18 cellular contexts compared by ENCODE assay signal in the genomic region with DNA sequence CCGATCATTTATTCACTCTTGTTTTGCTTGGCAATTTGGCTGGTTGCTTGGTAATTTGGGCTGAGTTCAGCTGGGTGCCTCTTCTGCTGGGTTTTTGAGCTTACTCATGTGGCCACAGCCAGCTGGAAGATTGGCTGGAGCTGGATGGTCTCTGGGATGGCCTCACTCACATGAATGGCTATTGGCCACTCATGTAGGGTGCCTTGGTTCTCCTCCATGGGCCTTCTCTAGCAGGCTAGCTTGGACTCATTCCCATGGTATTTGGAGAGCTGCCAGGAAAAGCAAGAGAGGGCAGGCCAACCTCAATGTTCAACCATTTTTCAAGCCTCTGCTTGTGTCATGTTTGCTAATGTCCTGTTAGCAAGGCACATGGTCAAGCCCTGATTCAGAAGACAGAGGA. TPM values are rescaled to one million over a fixed set of nuclear protein-coding genes. Genes with fewer than 3 reads are reported as not detected.
A peak's percentile ranks its signal among the peaks of the same experiment; 100 is the strongest.
DNase-seq lines count a peak whose midpoint lies in the region; ATAC-seq and TF ChIP-seq lines count a peak whose summit lies in the region.
"Had no signal": no experiment of that assay in that cellular context is flagged by ENCODE, and none has a peak within 500 bp of the region (broad histone marks: within the 10 kb centered on the region; RNA-seq: fewer than 3 reads in every experiment).

No MANE protein-coding gene starts in this region.

- ATAC-seq in activated CD8-positive, alpha-beta T cell treated with anti-CD3 and anti-CD28 coated beads for 36 hours = no peak
- no peak for ATAC-seq in activated CD8-positive, alpha-beta T cell treated with anti-CD3 and anti-CD28 coated beads, Interleukin-2, amount 10 ng/mL, durations not matched to agents 7 days and 5 days
- ATAC-seq in effector memory CD8-positive, alpha-beta T cell (replicated peaks) = no peak
- no peak for ATAC-seq in GM18498 (IDR thresholded peaks at IDR 0.05; ENCODE audit: unreplicated experiment)
- ATAC-seq in GM18870 (IDR thresholded peaks at IDR 0.05; ENCODE audit: unreplicated experiment) = no peak
- ATAC-seq: mucosa of descending colon had no signal

- DNase-seq in activated CD8-positive, alpha-beta T cell treated with anti-CD3 and anti-CD28 coated beads for 36 hours = no peak
- no peak for DNase-seq in activated CD8-positive, alpha-beta T cell treated with anti-CD3 and anti-CD28 coated beads, Interleukin-2, amount 10 ng/mL, durations not matched to agents 7 days and 5 days
- DNase-seq in NCI-H460 (ENCODE audit: extremely low read depth, low read depth) = peak; percentile 7
- no peak for DNase-seq in effector memory CD8-positive, alpha-beta T cell
- peak; percentile 11 for DNase-seq in posterior vena cava (ENCODE audit: low spot score)
- no peak for DNase-seq in SK-N-DZ (ENCODE audit: low spot score)
- DNase-seq: activated CD4-positive, alpha-beta T cell treated with anti-CD3 and anti-CD28 coated beads, Interleukin-2, amount 50 U/mL, for 48 hours; activated gamma-delta T cell treated with Interleukin-2 at 50 U/mL for 16 hours; GM23248; mucosa of descending colon; MV-4-11; NCI-H2227 treated with DMSO at 0.1 percent for 48 hours had no signal

- no peaks in the 10 kb centered on the region for H3K27me3 Mint-ChIP-seq in activated CD8-positive, alpha-beta T cell treated with anti-CD3 and anti-CD28 coated beads for 36 hours
- H3K27me3 Mint-ChIP-seq in activated CD8-positive, alpha-beta T cell treated with anti-CD3 and anti-CD28 coated beads, Interleukin-2, amount 10 ng/mL, durations not matched to agents 7 days and 5 days (ENCODE audit: low read depth) = no peaks in the 10 kb centered on the region
- no peaks in the 10 kb centered on the region for H3K27me3 Mint-ChIP-seq in effector memory CD8-positive, alpha-beta T cell
- H3K27me3 Mint-ChIP-seq: progenitor cell of endocrine pancreas had no signal

- H3K27ac Mint-ChIP-seq in activated CD8-positive, alpha-beta T cell treated with anti-CD3 and anti-CD28 coated beads for 36 hours = peak overlapping the region; percentile 34
- H3K27ac Mint-ChIP-seq in activated CD8-positive, alpha-beta T cell treated with anti-CD3 and anti-CD28 coated beads, Interleukin-2, amount 10 ng/mL, durations not matched to agents 7 days and 5 days = no peak overlapping the region
- peak overlapping the region; percentile 91 to 93 for H3K27ac Mint-ChIP-seq in effector memory CD8-positive, alpha-beta T cell
- H3K27ac Mint-ChIP-seq: progenitor cell of endocrine pancreas had no signal

- no peak overlapping the region for H3K4me3 Mint-ChIP-seq in activated CD8-positive, alpha-beta T cell treated with anti-CD3 and anti-CD28 coated beads for 36 hours
- no peak overlapping the region for H3K4me3 Mint-ChIP-seq in activated CD8-positive, alpha-beta T cell treated with anti-CD3 and anti-CD28 coated beads, Interleukin-2, amount 10 ng/mL, durations not matched to agents 7 days and 5 days
- peak overlapping the region in 1 of 2 donors; percentile 62 for H3K4me3 Mint-ChIP-seq in effector memory CD8-positive, alpha-beta T cell

- peaks cover 51% of the 10 kb centered on the region for H3K4me1 Mint-ChIP-seq in activated CD8-positive, alpha-beta T cell treated with anti-CD3 and anti-CD28 coated beads for 36 hours (ENCODE audit: low read depth)
- H3K4me1 Mint-ChIP-seq in activated CD8-positive, alpha-beta T cell treated with anti-CD3 and anti-CD28 coated beads, Interleukin-2, amount 10 ng/mL, durations not matched to agents 7 days and 5 days (ENCODE audit: low read depth) = peaks cover 43% of the 10 kb centered on the region
- H3K4me1 Mint-ChIP-seq in effector memory CD8-positive, alpha-beta T cell (ENCODE audit: low read depth in 2 of 2) = peaks cover 54 to 57% of the 10 kb centered on the region in 2 donors

- CTCF ChIA-PET in activated CD8-positive, alpha-beta T cell treated with anti-CD3 and anti-CD28 coated beads for 36 hours (lab: Charles Lee) = interaction anchor here (1.2 to 14.1 kb wide), 5 partner anchors 14 to 32 kb away, joined by 3 to 167 read pairs (median 6); a partner anchor contains a TSS
- CTCF ChIA-PET in activated CD8-positive, alpha-beta T cell treated with anti-CD3 and anti-CD28 coated beads, Interleukin-2, amount 10 ng/mL, durations not matched to agents 7 days and 5 days (lab: Charles Lee) = interaction anchor here (0.7 to 3.0 kb wide), 6 partner anchors 10 to 140 kb away, joined by 3 to 26 read pairs (median 4); no protein-coding TSS in a partner anchor

- TF ChIP-seq CTCF in activated CD8-positive, alpha-beta T cell treated with anti-CD3 and anti-CD28 coated beads for 36 hours (IDR thresholded peaks at IDR 0.05) = no peak

- peaks cover 84% of the 10 kb centered on the region for H3K36me3 Mint-ChIP-seq in activated CD8-positive, alpha-beta T cell treated with anti-CD3 and anti-CD28 coated beads for 36 hours (ENCODE audit: low read depth)
- H3K36me3 Mint-ChIP-seq in activated CD8-positive, alpha-beta T cell treated with anti-CD3 and anti-CD28 coated beads, Interleukin-2, amount 10 ng/mL, durations not matched to agents 7 days and 5 days (ENCODE audit: low read depth) = peaks cover 89% of the 10 kb centered on the region
- H3K36me3 Mint-ChIP-seq in effector memory CD8-positive, alpha-beta T cell (ENCODE audit: insufficient read depth) = peaks cover 97% of the 10 kb centered on the region

- POLR2A ChIA-PET in activated CD8-positive, alpha-beta T cell treated with anti-CD3 and anti-CD28 coated beads for 36 hours (lab: Charles Lee) = interaction anchor here (1.0 to 6.8 kb wide), 5 partner anchors 11 to 20 kb away, joined by 3 to 61 read pairs (median 3); no protein-coding TSS in a partner anchor
- POLR2A ChIA-PET in activated CD8-positive, alpha-beta T cell treated with anti-CD3 and anti-CD28 coated beads, Interleukin-2, amount 10 ng/mL, durations not matched to agents 7 days and 5 days (lab: Charles Lee) = interaction anchor here (0.6 to 0.8 kb wide), 2 partner anchors 11 to 15 kb away, joined by 3 to 4 read pairs; no protein-coding TSS in a partner anchor

- H3K9me3 Mint-ChIP-seq in activated CD8-positive, alpha-beta T cell treated with anti-CD3 and anti-CD28 coated beads for 36 hours = peaks cover 14% of the 10 kb centered on the region
- H3K9me3 Mint-ChIP-seq in activated CD8-positive, alpha-beta T cell treated with anti-CD3 and anti-CD28 coated beads, Interleukin-2, amount 10 ng/mL, durations not matched to agents 7 days and 5 days (ENCODE audit: insufficient read depth) = peaks cover 12% of the 10 kb centered on the region
- H3K9me3 Mint-ChIP-seq in effector memory CD8-positive, alpha-beta T cell = no peaks in the 10 kb centered on the region

- intact Hi-C loops in activated CD8-positive, alpha-beta T cell treated with anti-CD3 and anti-CD28 coated beads for 36 hours (cut with micrococcal nuclease) = no loop called here
- intact Hi-C loops in posterior vena cava (cut with DNase I) = no loop called here

RNA-seq across cellular contexts. Expression of a gene that starts 16.9 kb away (rescaled TPM):
- total RNA-seq in activated CD8-positive, alpha-beta T cell treated with anti-CD3 and anti-CD28 coated beads for 36 hours = 100 to 1,000 TPM; 218 TPM
- total RNA-seq in activated CD8-positive, alpha-beta T cell treated with anti-CD3 and anti-CD28 coated beads, Interleukin-2, amount 10 ng/mL, durations not matched to agents 7 days and 5 days = 100 to 1,000 TPM; 268 to 297 TPM
- not detected in 2 replicates for total RNA-seq in NCI-H460 (2014; rRNA removed; shearing (Covaris generic))
- polyA plus RNA-seq in NCI-H460 (2014; cell fraction: nucleus; rRNA removed) = 0.08 and 0.11 TPM in 2 replicates
- total RNA-seq in posterior vena cava = 1 to 10 TPM; 2.4 to 2.8 TPM
- 3.5 and 7.8 TPM in 2 replicates for polyA plus RNA-seq in SK-N-DZ (2014; cell fraction: cytosol; rRNA removed)
- 30.0 and 44.7 TPM in 2 replicates for polyA plus RNA-seq in SK-N-DZ (2014; cell fraction: nucleus; rRNA removed)
- total RNA-seq: fibroblast of villous mesenchyme, G401, GM23248, PC-9 had no signal
- polyA plus RNA-seq: GM23248 had no signal

Comparison
In these comparisons a context has a peak if more than half of its experiments do, and no peak if none do; other contexts are left out.
1. DNase-seq: peak in NCI-H460 (single experiment) and posterior vena cava (single experiment); none in activated CD8-positive, alpha-beta T cell treated with anti-CD3 and anti-CD28 coated beads for 36 hours (single experiment), activated CD8-positive, alpha-beta T cell treated with anti-CD3 and anti-CD28 coated beads, Interleukin-2, amount 10 ng/mL, durations not matched to agents 7 days and 5 days (single experiment), effector memory CD8-positive, alpha-beta T cell (0 of 3) and SK-N-DZ (single experiment).
2. RNA of a gene that starts 16.9 kb away (total RNA-seq): 268 to 297 TPM in activated CD8-positive, alpha-beta T cell treated with anti-CD3 and anti-CD28 coated beads, Interleukin-2, amount 10 ng/mL, durations not matched to agents 7 days and 5 days and 218 TPM in activated CD8-positive, alpha-beta T cell treated with anti-CD3 and anti-CD28 coated beads for 36 hours; 2.4 to 2.8 TPM in posterior vena cava and not detected in NCI-H460; every median in the first group is over 10 times any median in the second.